Comparison of ENCODE assay signal across 8 cellular contexts in the genomic region with DNA sequence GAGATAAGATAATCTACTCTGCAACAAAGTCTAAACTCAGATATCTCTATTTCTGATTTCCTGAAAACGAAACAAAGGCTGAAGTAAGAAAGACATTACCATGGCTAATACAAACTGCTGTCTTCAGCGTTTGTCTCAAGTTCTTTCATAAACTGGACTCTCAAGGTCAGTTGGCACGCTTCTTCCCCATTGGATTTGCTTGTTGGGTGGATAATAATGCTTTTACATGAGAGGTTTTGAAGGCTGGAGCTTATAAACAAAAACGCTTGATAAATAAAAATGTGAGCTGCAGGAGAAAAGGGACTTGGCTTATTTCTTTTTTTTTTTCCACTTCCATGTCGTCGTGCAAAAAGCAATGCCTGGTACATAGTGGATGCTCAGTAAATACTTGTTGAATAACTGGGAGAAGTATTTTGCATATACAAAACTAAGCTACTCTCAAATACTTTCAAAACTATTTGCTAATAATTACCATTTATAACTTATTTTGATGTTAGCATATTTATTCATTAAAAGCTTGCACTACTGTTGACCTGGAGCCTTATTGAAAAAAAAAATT.
A peak's percentile ranks its signal among the peaks of the same experiment; 100 is the strongest.
DNase-seq lines count a peak whose midpoint lies in the region; ATAC-seq, FAIRE-seq and TF ChIP-seq lines count a peak whose summit lies in the region.

No MANE protein-coding gene starts in this region.

- H3K9me3 ChIP-seq in adipocyte (ENCODE audit: control insufficient read depth, low read length), result no peaks in the 10 kb centered on the region
- no peaks in the 10 kb centered on the region for H3K9me3 ChIP-seq in keratinocyte (ENCODE audit: control insufficient read depth, low read depth, low read length)
- H3K9me3 ChIP-seq in suprapubic skin, result no peaks in the 10 kb centered on the region

- H3K36me3 ChIP-seq in adipocyte (ENCODE audit: control insufficient read depth, insufficient read depth, low read length, severe bottlenecking) (no peaks in the 10 kb centered on the region), keratinocyte (ENCODE audit: control insufficient read depth in 2 of 2, extremely low read depth in 1 of 2, insufficient read depth in 2 of 2, low read length in 2 of 2) (no peaks in the 10 kb centered on the region), suprapubic skin (no peaks in the 10 kb centered on the region)

- H3K9ac ChIP-seq in adipocyte (ENCODE audit: low read length) (peak overlapping the region; percentile 90), keratinocyte (ENCODE audit: control insufficient read depth, extremely low read depth, insufficient read depth, low read length) (peak overlapping the region; percentile 73)

- ATAC-seq in GM18867 (IDR thresholded peaks at IDR 0.05; ENCODE audit: unreplicated experiment) (peak; percentile 6), HG03342 (IDR thresholded peaks at IDR 0.05; ENCODE audit: unreplicated experiment) (peak; percentile 1)

- H3K4me2 ChIP-seq in keratinocyte (ENCODE audit: control insufficient read depth, extremely low read depth, insufficient read depth, low read depth, low read length), result peak overlapping the region; percentile 94

- H3K4me1 ChIP-seq in adipocyte (ENCODE audit: control insufficient read depth, insufficient read depth, low read length) (peaks cover 21% of the 10 kb centered on the region), keratinocyte (ENCODE audit: control insufficient read depth, extremely low read depth, insufficient read depth, low read length) (peaks cover 16% of the 10 kb centered on the region), suprapubic skin (peaks cover 24% of the 10 kb centered on the region)

- no peaks in the 10 kb centered on the region for H3K79me2 ChIP-seq in keratinocyte (ENCODE audit: control insufficient read depth, insufficient read depth, low read length)

- DNase-seq in adipocyte (ENCODE audit: low read depth) (peak; percentile 62), keratinocyte (ENCODE audit: low read depth, low spot score) (no peak), suprapubic skin (ENCODE audit: low spot score in 2 of 2) (no peak), GM10248 (ENCODE audit: extremely low spot score) (no peak), NCI-H128 (lab: John Stamatoyannopoulos, UW; ENCODE audit: unreplicated experiment) (no peak), urothelium cell line (ENCODE audit: low spot score) (no peak)

- H3K9me1 ChIP-seq in keratinocyte (ENCODE audit: control insufficient read depth, extremely low read depth, insufficient read depth, low read length), result no peaks in the 10 kb centered on the region

- TF ChIP-seq POLR2A in suprapubic skin (IDR thresholded peaks at IDR 0.05), result no peak

- POLR2A ChIA-PET in GM10248 (lab: Yijun Ruan, JAX), result interaction anchor here (0.9 to 2.4 kb wide), 4 partner anchors 12 to 72 kb away, joined by 3 to 23 read pairs (median 3); a partner anchor contains a TSS

- H3K27me3 ChIP-seq in adipocyte (replicated peaks; ENCODE audit: control insufficient read depth, insufficient read depth, low read length), result no peaks in the 10 kb centered on the region
- no peaks in the 10 kb centered on the region for H3K27me3 ChIP-seq in keratinocyte (ENCODE audit: control insufficient read depth, extremely low read depth, insufficient read depth, low read length)
- H3K27me3 ChIP-seq in suprapubic skin, result no peaks in the 10 kb centered on the region

- TF ChIP-seq CTCF in keratinocyte (optimal IDR thresholded peaks at IDR 0.05 in 1 of 3, IDR thresholded peaks at IDR 0.05 in 1 of 3, conservative IDR thresholded peaks at IDR 0.05 in 1 of 3; ENCODE audit: extremely low read depth in 1 of 3, insufficient read depth in 2 of 3, low read length in 3 of 3) (no peak), suprapubic skin (IDR thresholded peaks at IDR 0.05) (no peak), GM10248 (IDR thresholded peaks at IDR 0.05; ENCODE audit: control extremely low read depth, extremely low read depth, low read depth, missing control alignments) (no peak)

- H3K4me3 ChIP-seq in adipocyte (ENCODE audit: low read length) (peak overlapping the region; percentile 79), keratinocyte (ENCODE audit: control insufficient read depth in 2 of 3, extremely low read depth in 1 of 3, insufficient read depth in 2 of 3, low read depth in 1 of 3, low read length in 3 of 3) (peak overlapping the region in 2 of 3 experiments; percentile 54 to 62), suprapubic skin (peak overlapping the region; percentile 38)

- WGBS in suprapubic skin, result 18% methylated on average over 6 of the region's 6 CpGs

- dilution Hi-C loops in keratinocyte (cut with MboI; ENCODE audit: extremely low pct_ligation_motif_present, low sequenced_read_pairs), result no loop called here

- H3K27ac ChIP-seq in keratinocyte (ENCODE audit: control insufficient read depth, insufficient read depth, low read length) (peak overlapping the region; percentile 86), suprapubic skin (peak overlapping the region; percentile 91)

- TF ChIP-seq EP300 in suprapubic skin (IDR thresholded peaks at IDR 0.05), result no peak

- CTCF ChIA-PET in GM10248 (lab: Yijun Ruan, JAX), result interaction anchor here (0.9 to 2.6 kb wide), 7 partner anchors 11 to 63 kb away, joined by 3 to 8 read pairs (median 4); no protein-coding TSS in a partner anchor

- H4K20me1 ChIP-seq in keratinocyte (ENCODE audit: control insufficient read depth, extremely low read depth, insufficient read depth, low read length), result no peaks in the 10 kb centered on the region

- FAIRE-seq in keratinocyte (lab: Jason Lieb, UNC) (no peak), urothelium cell line (lab: Jason Lieb, UNC) (no peak)

- H2AFZ ChIP-seq in keratinocyte (ENCODE audit: control insufficient read depth, low read length), result peak overlapping the region; percentile 96
